ENCODE assay signal across 8 cellular contexts in genomic region chr14:75278422-75279152, GRCh38. TPM values are rescaled to one million over a fixed set of nuclear protein-coding genes. Genes with fewer than 3 reads are reported as not detected.
DNase-seq lines count a peak whose midpoint lies in the region; ATAC-seq and TF ChIP-seq lines count a peak whose summit lies in the region.

FOS (plus strand) TSS chr14:75278828; CDS start chr14:75278983, 155 bp downstream.

- peak within 1 kb of the TSS; percentile 88 for H3K4ac ChIP-seq in IMR-90 (ENCODE audit: low read depth, low read length)

- H3K4me1 ChIP-seq in IMR-90 (ENCODE audit: control insufficient read depth, insufficient read depth, low read length) (peaks cover 13% of the 10 kb centered on the region), OCI-LY3 (ENCODE audit: low read length) (peaks cover 14% of the 10 kb centered on the region; the same call in 1 of the 2 replicates)

- peak; percentile 99 for TF ChIP-seq POLR2A in IMR-90 (IDR thresholded peaks at IDR 0.05; ENCODE audit: low read depth, low read length)

- DNase-seq in DMS 273 (lab: John Stamatoyannopoulos, UW; ENCODE audit: unreplicated experiment) (peak; percentile 95), IMR-90 (peak; percentile 96), activated T-cell treated with anti-CD3 and anti-CD28 coated beads for 1 hour (ENCODE audit: low read depth) (peak; percentile 86), epidermal melanocyte (ENCODE audit: insufficient read length, low spot score) (peak; percentile 93), middle frontal gyrus (ENCODE audit: extremely low spot score, low spot score) (peak; percentile 80)
- peak; percentile 79 to 84 for DNase-seq in stimulated activated CD8-positive, alpha-beta memory T cell treated with anti-CD3 and anti-CD28 coated beads, Interleukin-2, amount 100 ng/mL, for 1 hour (ENCODE audit: low read depth in 2 of 2)

- peak within 1 kb of the TSS; percentile 74; the same call in 1 of the 2 replicates for H4K91ac ChIP-seq in IMR-90 (ENCODE audit: insufficient read depth, low read depth, low read length)

- H3K23ac ChIP-seq in IMR-90 (ENCODE audit: low read depth, low read length): peak within 1 kb of the TSS; percentile 84

- H3K18ac ChIP-seq in IMR-90 (ENCODE audit: low read depth, low read length): peak within 1 kb of the TSS; percentile 61

- no peaks in the 10 kb centered on the region for H3K9me1 ChIP-seq in IMR-90 (ENCODE audit: insufficient read depth, low read length)

- CTCF ChIA-PET in IMR-90 (lab: Yijun Ruan, JAX): no interaction called here

- dilution Hi-C loops in IMR-90 (cut with HindIII; ENCODE audit: low sequenced_read_pairs, unreplicated experiment): no loop called here

- H3K79me2 ChIP-seq in OCI-LY3 (ENCODE audit: low read length): no peaks in the 10 kb centered on the region

- 1% methylated on average over 31 of the region's 69 CpGs; no CpG with 5 or more reads in 1 of the 2 experiments for WGBS in IMR-90 (ENCODE audit: extremely low coverage in 2 of 2, insufficient read length in 1 of 2), 2 experiments

- peak within 1 kb of the TSS; percentile 98 for H2BK120ac ChIP-seq in IMR-90 (ENCODE audit: low read depth, low read length)

- H2BK5ac ChIP-seq in IMR-90 (ENCODE audit: low read depth, low read length, poor library complexity, severe bottlenecking): peak within 1 kb of the TSS; percentile 98

- H3K4me2 ChIP-seq in IMR-90 (ENCODE audit: low read depth, low read length): peak within 1 kb of the TSS; percentile 100
- peak within 1 kb of the TSS; percentile 100 for H3K4me2 ChIP-seq in OCI-LY3 (ENCODE audit: low read length)

- intact Hi-C loops in IMR-90 (cut with micrococcal nuclease): loop anchor here (2.0 to 5.0 kb wide), 3 partner anchors 16 to 131 kb away; partner anchors contain the start of gene TMED10

- peak within 1 kb of the TSS; percentile 94 for H2AK9ac ChIP-seq in IMR-90 (replicated peaks; ENCODE audit: low read depth, low read length, poor library complexity)

- in situ Hi-C loops in IMR-90 (cut with MboI; ENCODE audit: low sequenced_read_pairs): loop anchor here (25.0 kb wide), 1 partner anchor 1759 kb away; the partner anchor contains the start of gene IRF2BPL

- H3K27ac ChIP-seq in IMR-90 (ENCODE audit: insufficient read depth, low read length): peak within 1 kb of the TSS; percentile 90
- H3K27ac ChIP-seq in OCI-LY3 (ENCODE audit: low read length): peak within 1 kb of the TSS; percentile 70

- no peak for TF ChIP-seq CTCF in IMR-90 (conservative IDR thresholded peaks at IDR 0.05; ENCODE audit: low read depth, low read length)
- TF ChIP-seq CTCF in OCI-LY3 (IDR thresholded peaks at IDR 0.05; ENCODE audit: low read depth, low read length): no peak

- no peaks in the 10 kb centered on the region for H3K9me3 ChIP-seq in IMR-90 (ENCODE audit: control insufficient read depth, insufficient read depth, low read length)
- H3K9me3 ChIP-seq in OCI-LY3 (ENCODE audit: insufficient read depth, low read length): no peaks in the 10 kb centered on the region

- ATAC-seq in GM21528 (IDR thresholded peaks at IDR 0.05; ENCODE audit: low FRiP score, unreplicated experiment) (peak; percentile 83), IMR-90 (ENCODE audit: low read depth) (peak; percentile 77)

- peak within 1 kb of the TSS; percentile 13 to 84; a peak in 2 of 4 replicates for H4K8ac ChIP-seq in IMR-90 (ENCODE audit: low read depth in 2 of 2, low read length in 2 of 2)

- BruUV-seq in IMR-90 (replicated peaks; lab: Mats Ljungman, UMichigan): no TSS peak

- H4K20me1 ChIP-seq in IMR-90 (ENCODE audit: insufficient read depth, low read length) (peaks cover 23% of the 10 kb centered on the region), OCI-LY3 (ENCODE audit: insufficient read depth, low read length) (no peaks in the 10 kb centered on the region)

- peak within 1 kb of the TSS; percentile 88; the same call in 1 of the 2 replicates for H2BK20ac ChIP-seq in IMR-90 (ENCODE audit: low read depth, low read length)

- peak within 1 kb of the TSS; percentile 83 for H3K4me3 ChIP-seq in IMR-90 (ENCODE audit: insufficient read depth, low read depth, low read length)
- H3K4me3 ChIP-seq in OCI-LY3 (ENCODE audit: low read length): peak within 1 kb of the TSS; percentile 97

- POLR2A ChIA-PET in IMR-90 (lab: Charles Lee; ENCODE audit: unreplicated experiment): interaction anchor here (1.0 kb wide), 1 partner anchor 12 kb away, joined by 4 read pairs; no protein-coding TSS in a partner anchor

- H3K36me3 ChIP-seq in IMR-90 (ENCODE audit: control insufficient read depth, insufficient read depth, low read length): peaks cover 9% of the 10 kb centered on the region
- no peaks in the 10 kb centered on the region for H3K36me3 ChIP-seq in OCI-LY3 (replicated peaks; ENCODE audit: low read depth, low read length)

- peak within 1 kb of the TSS; percentile 56 for H3K14ac ChIP-seq in IMR-90 (replicated peaks; ENCODE audit: low read depth, low read length)

- peaks cover 12 to 30% of the 10 kb centered on the region in 2 experiments for H3K79me1 ChIP-seq in IMR-90 (ENCODE audit: low read depth in 1 of 2, low read length in 2 of 2)

- no peak within 1 kb of the TSS; the same call in 1 of the 2 replicates for H3K56ac ChIP-seq in IMR-90 (ENCODE audit: extremely low read depth, insufficient read depth, low read length)

- H4K5ac ChIP-seq in IMR-90 (ENCODE audit: low read depth, low read length): peak within 1 kb of the TSS; percentile 30; the same call in 1 of the 2 replicates

- H3K27me3 ChIP-seq in IMR-90 (ENCODE audit: control insufficient read depth, insufficient read depth, low read length) (no peaks in the 10 kb centered on the region), OCI-LY3 (ENCODE audit: low read depth, low read length) (peaks cover 27% of the 10 kb centered on the region)

- H2BK15ac ChIP-seq in IMR-90 (ENCODE audit: low read depth, low read length): peak within 1 kb of the TSS; percentile 43; the same call in 1 of the 3 replicates

- H2AFZ ChIP-seq in IMR-90 (replicated peaks; ENCODE audit: low read length, poor library complexity): peak within 1 kb of the TSS; percentile 98
- peak within 1 kb of the TSS; percentile 96 for H2AFZ ChIP-seq in OCI-LY3 (ENCODE audit: low read depth, low read length)

- TF ChIP-seq RAD21 in IMR-90 (IDR thresholded peaks at IDR 0.05; ENCODE audit: low read length): peak; percentile 21; the same call in 1 of the 2 replicates

- peak within 1 kb of the TSS; percentile 77; the same call in 1 of the 2 replicates for H2AK5ac ChIP-seq in IMR-90 (ENCODE audit: low read depth, low read length)

- H3K9ac ChIP-seq in IMR-90 (ENCODE audit: low read depth, low read length) (peak within 1 kb of the TSS; percentile 70), OCI-LY3 (ENCODE audit: low read length) (peak within 1 kb of the TSS; percentile 70)

TF ChIP-seq in IMR-90, 13 proteins besides CTCF, POLR2A, EP300 and RAD21:
- TF ChIP-seq MXI1 (IDR thresholded peaks at IDR 0.05; ENCODE audit: borderline replicate concordance, low read depth, low read length): no peak
- peak; percentile 78 for TF ChIP-seq MAFK (IDR thresholded peaks at IDR 0.05; ENCODE audit: low read depth, low read length)
- TF ChIP-seq NFE2L2 (IDR thresholded peaks at IDR 0.05; ENCODE audit: low read depth, low read length): peak; percentile 58; the same call in 1 of the 2 replicates
- no peak for TF ChIP-seq SMC3 (IDR thresholded peaks at IDR 0.05; ENCODE audit: low read depth, low read length)
- TF ChIP-seq FOS (IDR thresholded peaks at IDR 0.05; ENCODE audit: low read depth, low read length): no peak
- TF ChIP-seq RCOR1 (IDR thresholded peaks at IDR 0.05; ENCODE audit: insufficient replicate concordance, low read length): no peak
- peak; percentile 91 for TF ChIP-seq USF2 (IDR thresholded peaks at IDR 0.05; ENCODE audit: low read depth, low read length)
- TF ChIP-seq MAZ (IDR thresholded peaks at IDR 0.05; ENCODE audit: borderline replicate concordance, low read depth, low read length): peak; percentile 69; the same call in 1 of the 2 replicates
- peak; percentile 94 for TF ChIP-seq ELK1 (IDR thresholded peaks at IDR 0.05; ENCODE audit: borderline replicate concordance, low read depth, low read length)
- peak; percentile 98 for TF ChIP-seq BHLHE40 (IDR thresholded peaks at IDR 0.05; ENCODE audit: low read depth, low read length)
- peak; percentile 99 for TF ChIP-seq CHD1 (IDR thresholded peaks at IDR 0.05; ENCODE audit: low read depth, low read length)
- TF ChIP-seq RFX5 (IDR thresholded peaks at IDR 0.05; ENCODE audit: low read depth, low read length): no peak
- TF ChIP-seq CEBPB (IDR thresholded peaks at IDR 0.05; ENCODE audit: low read depth, low read length): no peak

RNA-seq across cellular contexts. Expression of gene FOS, which starts in this region (rescaled TPM):
- 53.6 and 86.7 TPM in 2 replicates for total RNA-seq in IMR-90 (2012; rRNA removed)
- 171 and 406 TPM in 2 replicates for polyA plus RNA-seq in IMR-90 (2012; rRNA removed)
- 405 and 665 TPM in 2 replicates for polyA plus RNA-seq in IMR-90 (2012; cell fraction: cytosol; rRNA removed)
- 1,840 and 2,271 TPM in 2 replicates for polyA plus RNA-seq in IMR-90 (2012; cell fraction: nucleus; rRNA removed; ENCODE audit: low replicate concordance)

Comparison
In these comparisons a context has a peak if more than half of its experiments do, and no peak if none do; other contexts are left out.
1. Peak in every context shown above with its lines: DNase-seq, ATAC-seq, H3K4me3 ChIP-seq and H3K27ac ChIP-seq.